10 cellular contexts compared by ENCODE assay signal in genomic region chr14:79011091-79011919, GRCh38.
A peak's percentile ranks its signal among the peaks of the same experiment; 100 is the strongest.
DNase-seq lines count a peak whose midpoint lies in the region; ATAC-seq and TF ChIP-seq lines count a peak whose summit lies in the region.
"Had no signal": no experiment of that assay in that cellular context is flagged by ENCODE, and none has a peak within 500 bp of the region (broad histone marks: within the 10 kb centered on the region; RNA-seq: fewer than 3 reads in every experiment).

No MANE protein-coding gene starts in this region.

- H3K4me1 ChIP-seq in neural progenitor cell = peaks cover 9% of the 10 kb centered on the region

- no peak overlapping the region for H2AFZ ChIP-seq in neural progenitor cell (replicated peaks)

- peak; percentile 32 for TF ChIP-seq CTCF in AG09319 (IDR thresholded peaks at IDR 0.05; ENCODE audit: low read depth, low read length)
- peak; percentile 35 for TF ChIP-seq CTCF in GM13976 (IDR thresholded peaks at IDR 0.05; ENCODE audit: borderline replicate concordance, control extremely low read depth, extremely low read depth, insufficient read depth, missing control alignments)
- TF ChIP-seq CTCF in neural progenitor cell (IDR thresholded peaks at IDR 0.05) = peak; percentile 69

- H3K9me3 Mint-ChIP-seq in neural progenitor cell = no peaks in the 10 kb centered on the region
- H3K9me3 Mint-ChIP-seq: dendritic cell treated with granulocyte-macrophage colony-stimulating factor and Interleukin-4, amounts not matched to agents 40 ng/mL and 50 ng/mL, for 4 days; stimulated activated naive CD8-positive, alpha-beta T cell treated with anti-CD3 and anti-CD28 coated beads, Interleukin-15, Interleukin-2, amounts not matched to agents 100 ng/mL and 50 ng/mL, for 24 hours had no signal

- peak; percentile 0 for DNase-seq in AG09319 (ENCODE audit: extremely low read depth, low read depth)
- DNase-seq in GM13976 (ENCODE audit: low spot score) = peak; percentile 24
- DNase-seq in NCI-H510A (lab: John Stamatoyannopoulos, UW) = peak; percentile 34
- peak; percentile 72 for DNase-seq in dermis blood vessel endothelial cell
- peak; percentile 77 for DNase-seq in neural progenitor cell (ENCODE audit: low spot score)

- no peak overlapping the region for H3K27ac ChIP-seq in neural progenitor cell

- H3K4me3 ChIP-seq in neural progenitor cell = no peak overlapping the region

- no peaks in the 10 kb centered on the region for H3K9me3 ChIP-seq in neural progenitor cell (ENCODE audit: low read depth)

- H3K27me3 Mint-ChIP-seq in neural progenitor cell (ENCODE audit: insufficient read depth, low read depth) = peaks cover 2% of the 10 kb centered on the region
- H3K27me3 Mint-ChIP-seq: stimulated activated naive CD8-positive, alpha-beta T cell treated with anti-CD3 and anti-CD28 coated beads, Interleukin-15, Interleukin-2, amounts not matched to agents 100 ng/mL and 50 ng/mL, for 24 hours had no signal

- peaks cover 5% of the 10 kb centered on the region for H3K4me1 Mint-ChIP-seq in neural progenitor cell

- no peak overlapping the region for H3K4me3 Mint-ChIP-seq in neural progenitor cell
- H3K4me3 Mint-ChIP-seq: dendritic cell treated with granulocyte-macrophage colony-stimulating factor and Interleukin-4, amounts not matched to agents 40 ng/mL and 50 ng/mL, for 4 days; stimulated activated naive CD8-positive, alpha-beta T cell treated with anti-CD3 and anti-CD28 coated beads, Interleukin-15, Interleukin-2, amounts not matched to agents 100 ng/mL and 50 ng/mL, for 24 hours had no signal

- no peaks in the 10 kb centered on the region for H4K20me1 ChIP-seq in neural progenitor cell (ENCODE audit: low read depth)

- no peaks in the 10 kb centered on the region for H3F3A ChIP-seq in neural progenitor cell (ENCODE audit: low read depth)

- in situ Hi-C loops in GM13976 (cut with MboI; ENCODE audit: low sequenced_read_pairs, unreplicated experiment) = no loop called here

- H3K27ac Mint-ChIP-seq in neural progenitor cell = no peak overlapping the region
- H3K27ac Mint-ChIP-seq: dendritic cell treated with granulocyte-macrophage colony-stimulating factor and Interleukin-4, amounts not matched to agents 40 ng/mL and 50 ng/mL, for 4 days; stimulated activated naive CD8-positive, alpha-beta T cell treated with anti-CD3 and anti-CD28 coated beads, Interleukin-15, Interleukin-2, amounts not matched to agents 100 ng/mL and 50 ng/mL, for 24 hours had no signal

- no peak overlapping the region for H3K9ac ChIP-seq in neural progenitor cell

- no peaks in the 10 kb centered on the region for H3K79me2 ChIP-seq in neural progenitor cell (ENCODE audit: low read depth)

- ATAC-seq in GM18511 (IDR thresholded peaks at IDR 0.05; ENCODE audit: unreplicated experiment) = no peak
- ATAC-seq in GM21390 (IDR thresholded peaks at IDR 0.05; ENCODE audit: unreplicated experiment) = no peak
- no peak for ATAC-seq in HG03095 (IDR thresholded peaks at IDR 0.05; ENCODE audit: unreplicated experiment)

- H3K36me3 Mint-ChIP-seq in neural progenitor cell = no peaks in the 10 kb centered on the region

- no peak overlapping the region for H3K4me2 ChIP-seq in neural progenitor cell

- no peaks in the 10 kb centered on the region for H3K27me3 ChIP-seq in neural progenitor cell

- no peaks in the 10 kb centered on the region for H3K36me3 ChIP-seq in neural progenitor cell

Comparison
In these comparisons a context has a peak if more than half of its experiments do, and no peak if none do; other contexts are left out.
1. DNase-seq: peak in every context shown above with its lines; median percentile 77 in neural progenitor cell; 72 in dermis blood vessel endothelial cell; 34 in NCI-H510A; 24 in GM13976; 0 in AG09319.